In the genomic region with DNA sequence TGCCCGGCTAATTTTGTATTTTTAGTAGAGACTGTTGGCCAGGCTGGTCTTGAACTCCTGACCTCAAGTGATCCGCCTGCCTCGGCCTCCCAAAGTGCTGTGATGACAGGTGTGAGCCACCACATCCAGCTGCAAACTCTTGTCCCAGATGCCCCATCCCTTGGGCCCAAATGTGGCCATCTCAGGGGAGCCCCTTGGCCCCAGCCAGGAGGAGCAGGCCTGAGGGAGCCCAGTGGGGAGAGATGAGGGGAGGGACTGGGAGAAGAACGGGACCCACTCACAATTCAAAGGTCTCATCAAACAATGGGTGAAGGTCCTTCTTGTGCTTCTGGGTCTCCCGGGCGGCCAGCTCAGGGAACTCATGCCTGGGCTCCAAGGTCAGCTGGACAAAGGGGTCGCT, we compare ENCODE assay signal across 9 cellular contexts.
"Had no signal": no experiment of that assay in that cellular context is flagged by ENCODE, and none has a peak within 500 bp of the region (broad histone marks: within the 10 kb centered on the region; RNA-seq: fewer than 3 reads in every experiment).

No MANE protein-coding gene starts in this region.

- H3K4me2 ChIP-seq: neural progenitor cell had no signal

- H3K9me3 Mint-ChIP-seq: activated CD4-positive, alpha-beta T cell treated with anti-CD3 and anti-CD28 coated beads, Interleukin-2, amount 10 ng/mL, durations not matched to agents 24 days and 14 days; neural progenitor cell had no signal

- H3K27ac ChIP-seq: neural progenitor cell, parathyroid adenoma had no signal

- H3K9ac ChIP-seq: neural progenitor cell, parathyroid adenoma had no signal

- H3K4me3 Mint-ChIP-seq: activated CD4-positive, alpha-beta T cell treated with anti-CD3 and anti-CD28 coated beads, Interleukin-2, amount 10 ng/mL, durations not matched to agents 24 days and 14 days; neural progenitor cell had no signal

- DNase-seq: activated gamma-delta T cell, aorta, cerebellar nuclear complex, foreskin melanocyte, midbrain had no signal

- H3K4me3 ChIP-seq: lung, neural progenitor cell had no signal

- H3K36me3 ChIP-seq: neural progenitor cell had no signal

- H3K27ac Mint-ChIP-seq: activated CD4-positive, alpha-beta T cell treated with anti-CD3 and anti-CD28 coated beads, Interleukin-2, amount 10 ng/mL, durations not matched to agents 24 days and 14 days; neural progenitor cell had no signal

- H3K27me3 ChIP-seq: neural progenitor cell had no signal

- H3K27me3 Mint-ChIP-seq: activated CD4-positive, alpha-beta T cell treated with anti-CD3 and anti-CD28 coated beads, Interleukin-2, amount 10 ng/mL, durations not matched to agents 24 days and 14 days had no signal

- H3K79me2 ChIP-seq: parathyroid adenoma had no signal

- H2AFZ ChIP-seq: neural progenitor cell, parathyroid adenoma had no signal
